11 cellular contexts compared by ENCODE assay signal in genomic region chr9:87599901-87600610, GRCh38.
DNase-seq lines count a peak whose midpoint lies in the region; ATAC-seq and TF ChIP-seq lines count a peak whose summit lies in the region.
"Had no signal": no experiment of that assay in that cellular context is flagged by ENCODE, and none has a peak within 500 bp of the region (broad histone marks: within the 10 kb centered on the region; RNA-seq: fewer than 3 reads in every experiment).

No MANE protein-coding gene starts in this region.

- ATAC-seq in CD8-positive, alpha-beta T cell: no peak

- H3K4me3 Mint-ChIP-seq in CD8-positive, alpha-beta T cell: no peak overlapping the region

- H3K9me3 Mint-ChIP-seq in CD8-positive, alpha-beta T cell: no peaks in the 10 kb centered on the region

- H3K36me3 Mint-ChIP-seq in CD8-positive, alpha-beta T cell: no peaks in the 10 kb centered on the region

- H3K36me3 ChIP-seq in GM06990 (ENCODE audit: control insufficient read depth, insufficient read depth, low read length): peaks cover 3% of the 10 kb centered on the region
- H3K36me3 ChIP-seq in CD8-positive, alpha-beta T cell (ENCODE audit: insufficient read depth, low read length): no peaks in the 10 kb centered on the region

- POLR2A ChIA-PET in CD8-positive, alpha-beta T cell (lab: Charles Lee): no interaction called here

- H3K9me3 ChIP-seq in CD8-positive, alpha-beta T cell (ENCODE audit: low read length): no peaks in the 10 kb centered on the region
- H3K9me3 ChIP-seq: spleen had no signal

- TF ChIP-seq CTCF in GM06990 (IDR thresholded peaks at IDR 0.05; ENCODE audit: insufficient read depth, low read length, poor library complexity, severe bottlenecking): no peak
- TF ChIP-seq CTCF in CD8-positive, alpha-beta T cell (IDR thresholded peaks at IDR 0.05): no peak

- no peak overlapping the region for H3K27ac Mint-ChIP-seq in CD8-positive, alpha-beta T cell

- H3K27me3 ChIP-seq in GM06990 (replicated peaks; ENCODE audit: control insufficient read depth, insufficient read depth, low read length): no peaks in the 10 kb centered on the region
- no peaks in the 10 kb centered on the region for H3K27me3 ChIP-seq in CD8-positive, alpha-beta T cell (ENCODE audit: insufficient read depth, low read length)
- H3K27me3 ChIP-seq: spleen had no signal

- intact Hi-C loops in CD8-positive, alpha-beta T cell (cut with DNase I, micrococcal nuclease): no loop called here

- CTCF ChIA-PET in CD8-positive, alpha-beta T cell (lab: Charles Lee): no interaction called here

- peaks cover 5% of the 10 kb centered on the region for H3K4me1 Mint-ChIP-seq in CD8-positive, alpha-beta T cell (ENCODE audit: low read depth)

- H3K4me1 ChIP-seq in CD8-positive, alpha-beta T cell (ENCODE audit: insufficient read depth, low read length): peaks cover 4% of the 10 kb centered on the region

- DNase-seq in GM06990 (ENCODE audit: extremely low read depth, insufficient read length): no peak
- peak; percentile 22 for DNase-seq in T1000 (lab: John Stamatoyannopoulos, UW)
- peak; percentile 91 for DNase-seq in glomerular visceral epithelial cell (ENCODE audit: extremely low spot score)
- DNase-seq in renal cortical epithelial cell (ENCODE audit: low read depth): peak; percentile 93
- DNase-seq in CD8-positive, alpha-beta T cell: no peak
- no peak for DNase-seq in DMS114 treated with DMSO at 0.1 percent for 48 hours (lab: John Stamatoyannopoulos, UW; ENCODE audit: unreplicated experiment)
- DNase-seq in NCI-H1436 (lab: John Stamatoyannopoulos, UW): no peak
- DNase-seq in activated T-cell treated with anti-CD3 and anti-CD28 coated beads, Interleukin-2, amount 50 U/mL, for 1 hour: no peak
- DNase-seq: H7, RPMI8226, spleen had no signal

- H3K4me3 ChIP-seq in GM06990 (replicated peaks; ENCODE audit: low read depth, low read length): peak overlapping the region; percentile 8; the same call in 1 of the 2 replicates
- H3K4me3 ChIP-seq in CD8-positive, alpha-beta T cell (ENCODE audit: low read depth, low read length): no peak overlapping the region
- H3K4me3 ChIP-seq: spleen had no signal

- H3K27me3 Mint-ChIP-seq in CD8-positive, alpha-beta T cell (ENCODE audit: low read depth): peaks cover 4% of the 10 kb centered on the region

- no peak overlapping the region for H3K27ac ChIP-seq in CD8-positive, alpha-beta T cell (ENCODE audit: low read depth, low read length)

Comparison
In these comparisons a context has a peak if more than half of its experiments do, and no peak if none do; other contexts are left out.
1. DNase-seq: peak in T1000 (single experiment), glomerular visceral epithelial cell (single experiment) and renal cortical epithelial cell (single experiment); none in GM06990 (single experiment), CD8-positive, alpha-beta T cell (0 of 7), DMS114 treated with DMSO at 0.1 percent for 48 hours (single experiment), NCI-H1436 (single experiment) and activated T-cell treated with anti-CD3 and anti-CD28 coated beads, Interleukin-2, amount 50 U/mL, for 1 hour (single experiment).